Comparison of ENCODE assay signal across 8 cellular contexts in the genomic region with DNA sequence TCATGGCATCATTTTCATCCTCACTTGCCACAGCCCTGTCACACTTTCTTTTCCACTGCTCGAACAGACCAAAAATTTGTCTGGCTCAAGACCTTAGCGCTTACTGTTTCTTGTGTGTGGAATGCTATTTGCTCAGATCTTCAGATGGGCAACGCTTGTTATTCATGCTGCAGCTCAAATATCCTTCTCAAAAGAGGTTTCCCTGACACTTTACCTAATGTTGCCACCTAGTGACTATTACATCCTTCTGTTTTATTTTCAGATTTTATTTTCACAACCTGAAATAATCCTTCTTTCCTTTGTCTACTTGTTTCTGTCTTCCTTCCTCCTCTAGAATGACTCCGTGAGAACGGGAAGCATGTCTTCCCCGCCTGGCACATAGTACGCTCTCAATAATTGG. TPM values are rescaled to one million over a fixed set of nuclear protein-coding genes. Genes with fewer than 3 reads are reported as not detected.
DNase-seq lines count a peak whose midpoint lies in the region; ATAC-seq and TF ChIP-seq lines count a peak whose summit lies in the region.

No MANE protein-coding gene starts in this region.

- H3K4me1 ChIP-seq in mesenchymal stem cell (ENCODE audit: control insufficient read depth, insufficient read depth, low read depth, low read length), result peaks cover 2% of the 10 kb centered on the region

- no peak overlapping the region for H2BK12ac ChIP-seq in mesenchymal stem cell (ENCODE audit: low read length in 2 of 2)

- no peak overlapping the region for H2BK5ac ChIP-seq in mesenchymal stem cell (ENCODE audit: low read depth, low read length, poor library complexity, severe bottlenecking)

- no peak overlapping the region for H2BK15ac ChIP-seq in mesenchymal stem cell (ENCODE audit: low read depth, poor library complexity, severe bottlenecking)

- H3K4me3 Mint-ChIP-seq in activated T-helper 2 cell treated with anti-CD3 and anti-CD28 coated beads, Interferon-gamma antibody, Interleukin-2, Interleukin-4, amounts not matched to agents 10 μg/mL and 5 μg/mL and 100 μg/mL, durations not matched to agents 14 hours and 24 hours and 36 hours (ENCODE audit: low read depth), result no peak overlapping the region

- H2BK120ac ChIP-seq in mesenchymal stem cell (ENCODE audit: low read depth, low read length), result no peak overlapping the region

- peaks cover 8% of the 10 kb centered on the region for H3K36me3 Mint-ChIP-seq in activated T-helper 2 cell treated with anti-CD3 and anti-CD28 coated beads, Interferon-gamma antibody, Interleukin-2, Interleukin-4, amounts not matched to agents 10 μg/mL and 5 μg/mL and 100 μg/mL, durations not matched to agents 14 hours and 24 hours and 36 hours (ENCODE audit: low read depth)

- no peak overlapping the region for H3K27ac ChIP-seq in mesenchymal stem cell (ENCODE audit: low read length, poor library complexity, severe bottlenecking)

- no peaks in the 10 kb centered on the region for H3K9me3 Mint-ChIP-seq in activated T-helper 2 cell treated with anti-CD3 and anti-CD28 coated beads, Interferon-gamma antibody, Interleukin-2, Interleukin-4, amounts not matched to agents 10 μg/mL and 5 μg/mL and 100 μg/mL, durations not matched to agents 14 hours and 24 hours and 36 hours

- H3K4me1 Mint-ChIP-seq in activated T-helper 2 cell treated with anti-CD3 and anti-CD28 coated beads, Interferon-gamma antibody, Interleukin-2, Interleukin-4, amounts not matched to agents 10 μg/mL and 5 μg/mL and 100 μg/mL, durations not matched to agents 14 hours and 24 hours and 36 hours (ENCODE audit: low read depth), result peaks cover 45% of the 10 kb centered on the region

- no peaks in the 10 kb centered on the region for H3K36me3 ChIP-seq in mesenchymal stem cell (ENCODE audit: control insufficient read depth in 1 of 2, insufficient read depth in 2 of 2, low read depth in 1 of 2, low read length in 2 of 2)

- H3K27me3 Mint-ChIP-seq in activated T-helper 2 cell treated with anti-CD3 and anti-CD28 coated beads, Interferon-gamma antibody, Interleukin-2, Interleukin-4, amounts not matched to agents 10 μg/mL and 5 μg/mL and 100 μg/mL, durations not matched to agents 14 hours and 24 hours and 36 hours (ENCODE audit: low read depth), result no peaks in the 10 kb centered on the region

- intact Hi-C loops in activated T-helper 2 cell treated with anti-CD3 and anti-CD28 coated beads, Interferon-gamma antibody, Interleukin-2, Interleukin-4, amounts not matched to agents 10 μg/mL and 5 μg/mL and 100 μg/mL, durations not matched to agents 14 hours and 24 hours and 36 hours (cut with micrococcal nuclease), result no loop called here

- TF ChIP-seq CTCF in LNCAP (IDR thresholded peaks at IDR 0.05), result peak; percentile 55

- H3K18ac ChIP-seq in mesenchymal stem cell (ENCODE audit: low read depth in 1 of 2, low read length in 2 of 2), result no peak overlapping the region

- no peak for ATAC-seq in HG03469 (IDR thresholded peaks at IDR 0.05; ENCODE audit: unreplicated experiment)

- peak; percentile 16 for DNase-seq in NCI-H1436 treated with DMSO at 0.1 percent for 48 hours (lab: John Stamatoyannopoulos, UW)
- DNase-seq in NCI-H1436 (lab: John Stamatoyannopoulos, UW), result no peak
- no peak for DNase-seq in activated T-helper 2 cell treated with anti-CD3 and anti-CD28 coated beads, Interferon-gamma antibody, Interleukin-2, Interleukin-4, amounts not matched to agents 10 μg/mL and 5 μg/mL and 100 μg/mL, durations not matched to agents 14 hours and 24 hours and 36 hours (ENCODE audit: low spot score)
- peak; percentile 26 for DNase-seq in mesenchymal stem cell
- no peak for DNase-seq in stimulated activated CD4-positive, alpha-beta T cell treated with anti-CD3 and anti-CD28 coated beads, Interleukin-4, amount 100 ng/mL, for 1 hour
- no peak for DNase-seq in amygdala (lab: John Stamatoyannopoulos, UW)

- H3K27me3 ChIP-seq in mesenchymal stem cell (ENCODE audit: control insufficient read depth in 1 of 2, insufficient read depth in 1 of 2, low read length in 2 of 2), result no peaks in the 10 kb centered on the region

- no peak overlapping the region for H4K8ac ChIP-seq in mesenchymal stem cell (ENCODE audit: low read length)

- H3K27ac Mint-ChIP-seq in activated T-helper 2 cell treated with anti-CD3 and anti-CD28 coated beads, Interferon-gamma antibody, Interleukin-2, Interleukin-4, amounts not matched to agents 10 μg/mL and 5 μg/mL and 100 μg/mL, durations not matched to agents 14 hours and 24 hours and 36 hours, result peak overlapping the region; percentile 2

- peaks cover 18% of the 10 kb centered on the region for H3K79me1 ChIP-seq in mesenchymal stem cell (replicated peaks; ENCODE audit: low read length, poor library complexity, severe bottlenecking)

- no peak overlapping the region for H4K91ac ChIP-seq in mesenchymal stem cell (ENCODE audit: low read length)

- no peak overlapping the region for H3K14ac ChIP-seq in mesenchymal stem cell (ENCODE audit: low read length in 2 of 2)

- H3K4me3 ChIP-seq in mesenchymal stem cell (ENCODE audit: insufficient read depth in 1 of 2, low read depth in 1 of 2, low read length in 2 of 2), result peak overlapping the region in 1 of 2 experiments; percentile 19

- no peaks in the 10 kb centered on the region for H3K9me3 ChIP-seq in mesenchymal stem cell (ENCODE audit: control insufficient read depth, low read length)

- H3K23ac ChIP-seq in mesenchymal stem cell (ENCODE audit: low read length in 2 of 2), result no peak overlapping the region

- H2AK5ac ChIP-seq in mesenchymal stem cell (ENCODE audit: low read length, severe bottlenecking), result no peak overlapping the region

- no peak overlapping the region for H3K4ac ChIP-seq in mesenchymal stem cell (ENCODE audit: low read depth in 1 of 2, low read length in 2 of 2)

- H3K4me2 ChIP-seq in mesenchymal stem cell (ENCODE audit: low read length, poor library complexity, severe bottlenecking), result no peak overlapping the region

- H2AFZ ChIP-seq in mesenchymal stem cell (ENCODE audit: low read depth, low read length), result no peak overlapping the region

- 82% methylated on average over 7 of the region's 7 CpGs for WGBS in mesenchymal stem cell

- H3K9ac ChIP-seq in mesenchymal stem cell (ENCODE audit: low read length), result peak overlapping the region; percentile 66

RNA-seq across cellular contexts. Expression of a gene that starts 5.6 kb away (rescaled TPM):
- 15.7 and 16.2 TPM in 2 replicates for total RNA-seq in activated T-helper 2 cell treated with anti-CD3 and anti-CD28 coated beads, Interferon-gamma antibody, Interleukin-2, Interleukin-4, amounts not matched to agents 10 μg/mL and 5 μg/mL and 100 μg/mL, durations not matched to agents 14 hours and 24 hours and 36 hours
- 10.4 TPM for polyA plus RNA-seq in mesenchymal stem cell (2013, experiment 1 of 2)
- polyA plus RNA-seq in mesenchymal stem cell (2013, experiment 2 of 2), result 11.3 TPM

Comparison
In these comparisons a context has a peak if more than half of its experiments do, and no peak if none do; other contexts are left out.
1. DNase-seq: peak in NCI-H1436 treated with DMSO at 0.1 percent for 48 hours (single experiment) and mesenchymal stem cell (single experiment); none in NCI-H1436 (single experiment), activated T-helper 2 cell treated with anti-CD3 and anti-CD28 coated beads, Interferon-gamma antibody, Interleukin-2, Interleukin-4, amounts not matched to agents 10 μg/mL and 5 μg/mL and 100 μg/mL, durations not matched to agents 14 hours and 24 hours and 36 hours (single experiment), stimulated activated CD4-positive, alpha-beta T cell treated with anti-CD3 and anti-CD28 coated beads, Interleukin-4, amount 100 ng/mL, for 1 hour (single experiment) and amygdala (0 of 56).